ENCODE assay signal across 16 cellular contexts in genomic region chr1:41894778-41895483, GRCh38. TPM values are rescaled to one million over a fixed set of nuclear protein-coding genes. Genes with fewer than 3 reads are reported as not detected.
DNase-seq lines count a peak whose midpoint lies in the region; ATAC-seq and TF ChIP-seq lines count a peak whose summit lies in the region.
"Had no signal": no experiment of that assay in that cellular context is flagged by ENCODE, and none has a peak within 500 bp of the region (broad histone marks: within the 10 kb centered on the region; RNA-seq: fewer than 3 reads in every experiment).

No MANE protein-coding gene starts in this region.

- H3K4ac ChIP-seq in mesenchymal stem cell (ENCODE audit: low read depth in 1 of 2, low read length in 2 of 2), result peak overlapping the region in 1 of 2 experiments; percentile 24

- no peak overlapping the region for H3K4me2 ChIP-seq in HCT116 (ENCODE audit: low read length)
- no peak overlapping the region for H3K4me2 ChIP-seq in mesenchymal stem cell (ENCODE audit: low read length, poor library complexity, severe bottlenecking)
- H3K4me2 ChIP-seq: BLaER1 had no signal

- no peak overlapping the region for H3K27ac ChIP-seq in CD4-positive, alpha-beta T cell (ENCODE audit: low read depth, low read length)
- H3K27ac ChIP-seq in HCT116 (ENCODE audit: low read depth, low read length) (no peak overlapping the region), mesenchymal stem cell (ENCODE audit: low read length, poor library complexity, severe bottlenecking) (no peak overlapping the region), aorta (ENCODE audit: low read depth in 1 of 2, low read length in 2 of 2) (no peak overlapping the region)
- H3K27ac ChIP-seq: BLaER1 had no signal

- H3K9me2 ChIP-seq in HCT116 (ENCODE audit: insufficient read depth), result no peaks in the 10 kb centered on the region

- no peaks in the 10 kb centered on the region for H3K9me3 ChIP-seq in CD4-positive, alpha-beta T cell (ENCODE audit: control insufficient read depth, low read length)
- no peaks in the 10 kb centered on the region for H3K9me3 ChIP-seq in HCT116 (ENCODE audit: control insufficient read depth in 1 of 2, insufficient read depth in 1 of 2, low read depth in 1 of 2, low read length in 2 of 2)
- H3K9me3 ChIP-seq in mesenchymal stem cell (ENCODE audit: control insufficient read depth, low read length), result no peaks in the 10 kb centered on the region
- no peaks in the 10 kb centered on the region for H3K9me3 ChIP-seq in aorta (ENCODE audit: control insufficient read depth, low read length)
- H3K9me3 ChIP-seq: BLaER1, esophagus muscularis mucosa, tibial nerve had no signal

- H4K91ac ChIP-seq in mesenchymal stem cell (ENCODE audit: low read length), result peak overlapping the region; percentile 64

- H2BK120ac ChIP-seq in mesenchymal stem cell (ENCODE audit: low read depth, low read length), result peak overlapping the region; percentile 52

- H2BK12ac ChIP-seq in mesenchymal stem cell (ENCODE audit: low read length in 2 of 2), result peak overlapping the region in 1 of 2 experiments; percentile 72

- H2BK15ac ChIP-seq in mesenchymal stem cell (ENCODE audit: low read depth, poor library complexity, severe bottlenecking), result peak overlapping the region; percentile 49

- peaks cover 39% of the 10 kb centered on the region for H3K79me1 ChIP-seq in mesenchymal stem cell (replicated peaks; ENCODE audit: low read length, poor library complexity, severe bottlenecking)

- BruUV-seq in HCT116 (replicated peaks; lab: Mats Ljungman, UMichigan), result no TSS peak

- H3K9ac ChIP-seq in HCT116 (ENCODE audit: low read length), result no peak overlapping the region
- H3K9ac ChIP-seq in mesenchymal stem cell (ENCODE audit: low read length), result no peak overlapping the region
- H3K9ac ChIP-seq: BLaER1 had no signal

- H3K27me3 ChIP-seq in CD4-positive, alpha-beta T cell (ENCODE audit: control insufficient read depth, insufficient read depth, low read length), result no peaks in the 10 kb centered on the region
- H3K27me3 ChIP-seq in HCT116 (ENCODE audit: insufficient read depth, low read length), result no peaks in the 10 kb centered on the region
- no peaks in the 10 kb centered on the region for H3K27me3 ChIP-seq in mesenchymal stem cell (ENCODE audit: control insufficient read depth in 1 of 2, insufficient read depth in 1 of 2, low read length in 2 of 2)
- no peaks in the 10 kb centered on the region for H3K27me3 ChIP-seq in aorta (ENCODE audit: control insufficient read depth in 1 of 2, insufficient read depth in 2 of 2, low read length in 1 of 2)
- H3K27me3 ChIP-seq: BLaER1, esophagus muscularis mucosa, tibial nerve had no signal

- H3K23ac ChIP-seq in mesenchymal stem cell (ENCODE audit: low read length in 2 of 2), result no peak overlapping the region

- H4K8ac ChIP-seq in mesenchymal stem cell (ENCODE audit: low read length), result peak overlapping the region; percentile 82

- POLR2A ChIA-PET in CD4-positive, alpha-beta T cell (lab: Charles Lee), result interaction anchor here (1.2 to 1.3 kb wide), 2 partner anchors 21 to 24 kb away, joined by 3 to 4 read pairs; partner anchors contain the start of gene HIVEP3
- POLR2A ChIA-PET in HCT116 (lab: Charles Lee), result no interaction called here
- POLR2A ChIA-PET in activated CD4-positive, alpha-beta memory T cell treated with anti-CD3 and anti-CD28 coated beads for 36 hours (lab: Charles Lee), result no interaction called here

- intact Hi-C loops in CD4-positive, alpha-beta T cell (cut with DNase I, micrococcal nuclease), result loop anchor here (5.0 to 10.0 kb wide), 5 partner anchors 32 to 323 kb away; no protein-coding TSS in a partner anchor
- intact Hi-C loops in HCT116 (cut with micrococcal nuclease), result no loop called here
- intact Hi-C loops in activated CD4-positive, alpha-beta memory T cell treated with anti-CD3 and anti-CD28 coated beads for 36 hours (cut with micrococcal nuclease), result loop anchor here (5.0 kb wide), 1 partner anchor 93 kb away; no protein-coding TSS in a partner anchor
- intact Hi-C loops in aorta (cut with DNase I), result no loop called here

- no peak for TF ChIP-seq CTCF in CD4-positive, alpha-beta T cell (IDR thresholded peaks at IDR 0.05)
- TF ChIP-seq CTCF in HCT116 (IDR thresholded peaks at IDR 0.05 in 2 of 3, conservative IDR thresholded peaks at IDR 0.05 in 1 of 3; ENCODE audit: borderline replicate concordance in 1 of 3, insufficient read depth in 1 of 3, low read depth in 2 of 3, low read length in 2 of 3), result no peak

- H2BK5ac ChIP-seq in mesenchymal stem cell (ENCODE audit: low read depth, low read length, poor library complexity, severe bottlenecking), result no peak overlapping the region

- no peaks in the 10 kb centered on the region for H3K36me3 Mint-ChIP-seq in CD4-positive, alpha-beta T cell (ENCODE audit: low read depth)
- no peaks in the 10 kb centered on the region for H3K36me3 Mint-ChIP-seq in activated CD4-positive, alpha-beta memory T cell treated with anti-CD3 and anti-CD28 coated beads for 36 hours

- no peak for TF ChIP-seq RAD21 in HCT116 (IDR thresholded peaks at IDR 0.05; ENCODE audit: low read depth)

- CTCF ChIA-PET in CD4-positive, alpha-beta T cell (lab: Charles Lee), result no interaction called here
- CTCF ChIA-PET in HCT116 (lab: Charles Lee), result no interaction called here
- CTCF ChIA-PET in activated CD4-positive, alpha-beta memory T cell treated with anti-CD3 and anti-CD28 coated beads for 36 hours (lab: Charles Lee), result interaction anchor here (0.6 kb wide), 1 partner anchor 14 kb away, joined by 3 read pairs; no protein-coding TSS in a partner anchor

- H3K4me1 Mint-ChIP-seq in CD4-positive, alpha-beta T cell (ENCODE audit: low read depth), result peaks cover 87% of the 10 kb centered on the region
- peaks cover 66% of the 10 kb centered on the region for H3K4me1 Mint-ChIP-seq in activated CD4-positive, alpha-beta memory T cell treated with anti-CD3 and anti-CD28 coated beads for 36 hours (ENCODE audit: low read depth)

- H2AFZ ChIP-seq in HCT116 (ENCODE audit: low read depth, low read length, poor library complexity, severe bottlenecking) (no peak overlapping the region), mesenchymal stem cell (ENCODE audit: low read depth, low read length) (no peak overlapping the region)

- H4K20me1 ChIP-seq in HCT116 (ENCODE audit: insufficient read depth), result no peaks in the 10 kb centered on the region
- H4K20me1 ChIP-seq: BLaER1 had no signal

- no peak for DNase-seq in CD4-positive, alpha-beta T cell
- DNase-seq in HCT116 (ENCODE audit: low read depth, low spot score) (no peak), mesenchymal stem cell (no peak), aorta (no peak), DMS114 treated with DMSO at 0.1 percent for 48 hours (lab: John Stamatoyannopoulos, UW; ENCODE audit: unreplicated experiment) (no peak), NCI-H1436 treated with DMSO at 0.1 percent for 48 hours (lab: John Stamatoyannopoulos, UW) (no peak)
- no peak for DNase-seq in activated CD4-positive, alpha-beta memory T cell treated with anti-CD3 and anti-CD28 coated beads for 36 hours
- DNase-seq: activated T-cell treated with anti-CD3 and anti-CD28 coated beads, Interleukin-2, amount 50 U/mL, for 72 hours; cortex of kidney; left colon; NCI-H2227 treated with DMSO at 0.1 percent for 48 hours; OCI-M1 had no signal

- H3K4me3 ChIP-seq in HCT116 (replicated peaks in 1 of 2; ENCODE audit: low read depth in 1 of 2, low read length in 2 of 2), result no peak overlapping the region
- H3K4me3 ChIP-seq in mesenchymal stem cell (ENCODE audit: insufficient read depth in 1 of 2, low read depth in 1 of 2, low read length in 2 of 2), result no peak overlapping the region
- H3K4me3 ChIP-seq in aorta (ENCODE audit: low read length in 2 of 2), result no peak overlapping the region
- H3K4me3 ChIP-seq: BLaER1, esophagus muscularis mucosa, tibial nerve had no signal

- H3K18ac ChIP-seq in mesenchymal stem cell (ENCODE audit: low read depth in 1 of 2, low read length in 2 of 2), result peak overlapping the region in 1 of 2 experiments; percentile 47

- no peaks in the 10 kb centered on the region for H3K36me3 ChIP-seq in HCT116 (ENCODE audit: control insufficient read depth in 1 of 2, insufficient read depth in 2 of 2, low read length in 2 of 2)
- H3K36me3 ChIP-seq in mesenchymal stem cell (ENCODE audit: control insufficient read depth in 1 of 2, insufficient read depth in 2 of 2, low read depth in 1 of 2, low read length in 2 of 2), result no peaks in the 10 kb centered on the region
- H3K36me3 ChIP-seq in aorta (ENCODE audit: control insufficient read depth in 1 of 2, insufficient read depth in 2 of 2, low read length in 1 of 2), result no peaks in the 10 kb centered on the region
- H3K36me3 ChIP-seq: BLaER1, esophagus muscularis mucosa, tibial nerve had no signal

- no peaks in the 10 kb centered on the region for H3K9me3 Mint-ChIP-seq in CD4-positive, alpha-beta T cell
- H3K9me3 Mint-ChIP-seq in activated CD4-positive, alpha-beta memory T cell treated with anti-CD3 and anti-CD28 coated beads for 36 hours, result no peaks in the 10 kb centered on the region
- H3K9me3 Mint-ChIP-seq: activated T-cell treated with anti-CD3 and anti-CD28 coated beads, Interleukin-2, amount 50 U/mL, for 72 hours had no signal

- H2AK5ac ChIP-seq in mesenchymal stem cell (ENCODE audit: low read length, severe bottlenecking), result no peak overlapping the region

- peak overlapping the region; percentile 74 for H3K27ac Mint-ChIP-seq in CD4-positive, alpha-beta T cell
- peak overlapping the region; percentile 3 for H3K27ac Mint-ChIP-seq in activated CD4-positive, alpha-beta memory T cell treated with anti-CD3 and anti-CD28 coated beads for 36 hours
- H3K27ac Mint-ChIP-seq: activated T-cell treated with anti-CD3 and anti-CD28 coated beads, Interleukin-2, amount 50 U/mL, for 72 hours had no signal

- ATAC-seq in CD4-positive, alpha-beta T cell (ENCODE audit: poor library complexity), result no peak
- peak; percentile 5 for ATAC-seq in HCT116
- ATAC-seq in aorta (ENCODE audit: low FRiP score), result no peak
- no peak for ATAC-seq in GM18858 (IDR thresholded peaks at IDR 0.05; ENCODE audit: unreplicated experiment)
- ATAC-seq: activated T-cell treated with anti-CD3 and anti-CD28 coated beads, Interleukin-2, amount 50 U/mL, for 72 hours had no signal

- RAD21 ChIA-PET in HCT116 (lab: Charles Lee; ENCODE audit: low non-redundant PET in 1 of 2, low total read pairs in 2 of 2, uncharacterized antibody in 2 of 2, unreplicated experiment in 2 of 2), result no interaction called here

- H3K27me3 Mint-ChIP-seq in CD4-positive, alpha-beta T cell, result no peaks in the 10 kb centered on the region
- H3K27me3 Mint-ChIP-seq in activated CD4-positive, alpha-beta memory T cell treated with anti-CD3 and anti-CD28 coated beads for 36 hours, result no peaks in the 10 kb centered on the region

- TF ChIP-seq POLR2A in HCT116 (IDR thresholded peaks at IDR 0.05; ENCODE audit: borderline replicate concordance, extremely low read depth, insufficient read depth, insufficient read length), result no peak

- H3K79me2 ChIP-seq in HCT116 (ENCODE audit: insufficient read depth, low read length), result no peaks in the 10 kb centered on the region

- H3K4me1 ChIP-seq in HCT116 (ENCODE audit: control insufficient read depth in 1 of 2, insufficient read depth in 2 of 2, low read length in 2 of 2), result peaks cover 21 to 45% of the 10 kb centered on the region in 2 experiments
- peaks cover 19% of the 10 kb centered on the region for H3K4me1 ChIP-seq in mesenchymal stem cell (ENCODE audit: control insufficient read depth, insufficient read depth, low read depth, low read length)
- H3K4me1 ChIP-seq in aorta (ENCODE audit: control insufficient read depth in 1 of 2, insufficient read depth in 2 of 2, low read length in 2 of 2), result no peaks in the 10 kb centered on the region

- no peak overlapping the region for H3K4me3 Mint-ChIP-seq in CD4-positive, alpha-beta T cell
- no peak overlapping the region for H3K4me3 Mint-ChIP-seq in activated CD4-positive, alpha-beta memory T cell treated with anti-CD3 and anti-CD28 coated beads for 36 hours

- WGBS in mesenchymal stem cell, result 91% methylated on average over 6 of the region's 6 CpGs
- 74 to 79% methylated on average over 6 of the region's 6 CpGs for WGBS in aorta, 2 donors

- H3K14ac ChIP-seq in mesenchymal stem cell (ENCODE audit: low read length in 2 of 2), result no peak overlapping the region

RNA-seq across cellular contexts. Expression of gene HIVEP3, which starts 23.8 kb away (rescaled TPM):
- total RNA-seq in CD4-positive, alpha-beta T cell, result 1 to 10 TPM; 5.1 to 5.4 TPM
- total RNA-seq in HCT116 (2021; ENCODE audit: unreplicated experiment), result 7.1 TPM
- 4.2 and 6.0 TPM in 2 replicates for polyA plus RNA-seq in HCT116 (2012)
- 10 to 100 TPM; 25.3 to 26.2 TPM for total RNA-seq in activated CD4-positive, alpha-beta memory T cell treated with anti-CD3 and anti-CD28 coated beads for 36 hours
- polyA plus RNA-seq in mesenchymal stem cell (2013, experiment 1 of 2), result 3.5 TPM
- polyA plus RNA-seq in mesenchymal stem cell (2013, experiment 2 of 2), result 3.6 TPM
- 1 to 10 TPM; 5.2 to 6.3 TPM for total RNA-seq in aorta
- 1 to 10 TPM; 1.6 to 2.8 TPM for polyA plus RNA-seq in aorta

Comparison
In these comparisons a context has a peak if more than half of its experiments do, and no peak if none do; other contexts are left out.
1. intact Hi-C loops: an anchor here in CD4-positive, alpha-beta T cell (5.0 to 10.0 kb wide) and activated CD4-positive, alpha-beta memory T cell treated with anti-CD3 and anti-CD28 coated beads for 36 hours (5.0 kb wide); none called in HCT116 and aorta.